Comparison of ENCODE assay signal across 12 cellular contexts in genomic region chr10:20017961-20018360, GRCh38.
"Had no signal": no experiment of that assay in that cellular context is flagged by ENCODE, and none has a peak within 500 bp of the region (broad histone marks: within the 10 kb centered on the region; RNA-seq: fewer than 3 reads in every experiment).

No MANE protein-coding gene starts in this region.

- H3K9me3 ChIP-seq: right atrium auricular region, upper lobe of left lung had no signal

- ATAC-seq: activated CD4-positive, CD25-positive, alpha-beta regulatory T cell treated with anti-CD3 and anti-CD28 coated beads, Interleukin-2, amount 50 U/mL, for 24 hours; activated naive CD4-positive, alpha-beta T cell treated with anti-CD3 and anti-CD28 coated beads, Interleukin-2, amount 50 U/mL, for 72 hours; stimulated activated naive B cell treated with anti-CD40 and anti-IgM and Interleukin-4, amounts not matched to agents 10 μg/mL and 1 μg/mL and 100 μg/mL, for 72 hours had no signal

- H3K27me3 ChIP-seq: hepatocyte, right atrium auricular region, upper lobe of left lung had no signal

- H3K36me3 ChIP-seq: right atrium auricular region, upper lobe of left lung had no signal

- H3K4me1 ChIP-seq: right atrium auricular region, upper lobe of left lung had no signal

- H3K4me3 ChIP-seq: hepatocyte, right atrium auricular region, upper lobe of left lung had no signal

- DNase-seq: activated effector memory CD4-positive, alpha-beta T cell treated with anti-CD3 and anti-CD28 coated beads, Interleukin-2, amount 50 U/mL, for 16 hours; activated T-cell treated with anti-CD3 and anti-CD28 coated beads, Interleukin-2, amount 50 U/mL, for 1 hour; naive B cell; posterior cingulate gyrus; stimulated activated naive B cell treated with anti-CD40 and anti-IgM and Interleukin-4, amounts not matched to agents 10 μg/mL and 1 μg/mL and 100 μg/mL, for 72 hours; substantia nigra; SW 1271; upper lobe of left lung had no signal

- H3K27ac ChIP-seq: hepatocyte, right atrium auricular region, upper lobe of left lung had no signal
